ENCODE assay signal across 13 cellular contexts in genomic region chr14:77681196-77682157, GRCh38. TPM values are rescaled to one million over a fixed set of nuclear protein-coding genes. Genes with fewer than 3 reads are reported as not detected.
DNase-seq lines count a peak whose midpoint lies in the region; ATAC-seq, FAIRE-seq and TF ChIP-seq lines count a peak whose summit lies in the region.
"Had no signal": no experiment of that assay in that cellular context is flagged by ENCODE, and none has a peak within 500 bp of the region (broad histone marks: within the 10 kb centered on the region; RNA-seq: fewer than 3 reads in every experiment).

No MANE protein-coding gene starts in this region.

- H3K4me3 ChIP-seq in ACC112 (ENCODE audit: low read depth, low read length) (no peak overlapping the region), astrocyte of the cerebellum (ENCODE audit: low read depth, low read length) (no peak overlapping the region)

- H3K27ac Mint-ChIP-seq in activated naive CD4-positive, alpha-beta T cell treated with anti-CD3 and anti-CD28 coated beads for 36 hours = no peak overlapping the region

- in situ Hi-C loops in astrocyte of the cerebellum (cut with HindIII; ENCODE audit: low sequenced_read_pairs) = no loop called here

- no peak for TF ChIP-seq CTCF in astrocyte of the cerebellum (IDR thresholded peaks at IDR 0.05; ENCODE audit: low read depth, low read length, missing control alignments)

- peak overlapping the region; percentile 2; the same call in 1 of the 2 replicates for H3K27ac ChIP-seq in ACC112 (ENCODE audit: low read depth, low read length)

- no peaks in the 10 kb centered on the region for H3K27me3 ChIP-seq in ACC112 (ENCODE audit: insufficient read depth, low read length)

- H3K36me3 Mint-ChIP-seq in activated naive CD4-positive, alpha-beta T cell treated with anti-CD3 and anti-CD28 coated beads for 36 hours (ENCODE audit: low read depth) = peaks cover 22% of the 10 kb centered on the region

- H3K36me3 ChIP-seq in ACC112 (ENCODE audit: insufficient read depth, low read length) = 0 out of 2 replicates have a peak, but pooled peaks cover 2% of the 10 kb centered on the region

- peaks cover 14% of the 10 kb centered on the region for H3K4me1 ChIP-seq in ACC112 (ENCODE audit: control insufficient read depth, insufficient read depth, low read length, unreplicated experiment)

- no peaks in the 10 kb centered on the region for H3K9me3 Mint-ChIP-seq in activated naive CD4-positive, alpha-beta T cell treated with anti-CD3 and anti-CD28 coated beads for 36 hours
- H3K9me3 Mint-ChIP-seq: CD4-positive, alpha-beta memory T cell had no signal

- H3K27me3 Mint-ChIP-seq in activated naive CD4-positive, alpha-beta T cell treated with anti-CD3 and anti-CD28 coated beads for 36 hours (ENCODE audit: low read depth) = no peaks in the 10 kb centered on the region
- H3K27me3 Mint-ChIP-seq: CD4-positive, alpha-beta memory T cell had no signal

- intact Hi-C loops in left colon (cut with DNase I, micrococcal nuclease) = no loop called here
- intact Hi-C loops in activated naive CD4-positive, alpha-beta T cell treated with anti-CD3 and anti-CD28 coated beads for 36 hours (cut with micrococcal nuclease) = no loop called here

- DNase-seq in HTR-8/SVneo (ENCODE audit: insufficient read length, low spot score) (no peak), astrocyte of the cerebellum (ENCODE audit: low read depth) (peak; percentile 27), left colon (peak; percentile 27 to 53), HEK293T (ENCODE audit: extremely low spot score) (no peak)
- DNase-seq in activated naive CD4-positive, alpha-beta T cell (lab: John Stamatoyannopoulos, UW) = no peak
- no peak for DNase-seq in activated naive CD4-positive, alpha-beta T cell treated with anti-CD3 and anti-CD28 coated beads for 36 hours
- DNase-seq: activated CD4-positive, CD25-positive, alpha-beta regulatory T cell treated with anti-CD3 and anti-CD28 coated beads, Interleukin-2, amount 50 U/mL, for 72 hours; activated naive CD4-positive, alpha-beta T cell treated with Interleukin-2 at 50 U/mL for 16 hours; CD4-positive, alpha-beta memory T cell; islet precursor cell had no signal

- no peak overlapping the region for H3K4me3 Mint-ChIP-seq in activated naive CD4-positive, alpha-beta T cell treated with anti-CD3 and anti-CD28 coated beads for 36 hours
- H3K4me3 Mint-ChIP-seq: CD4-positive, alpha-beta memory T cell had no signal

- peaks cover 5% of the 10 kb centered on the region for H3K4me1 Mint-ChIP-seq in activated naive CD4-positive, alpha-beta T cell treated with anti-CD3 and anti-CD28 coated beads for 36 hours (ENCODE audit: low read depth)

- FAIRE-seq in HTR-8/SVneo (lab: Jason Lieb, UNC) = peak; percentile 76

- H3K79me2 ChIP-seq in ACC112 (ENCODE audit: control insufficient read depth, insufficient read depth, low read length, unreplicated experiment) = peaks cover 4% of the 10 kb centered on the region

- ATAC-seq in left colon (peak; percentile 95), HG02981 (IDR thresholded peaks at IDR 0.05; ENCODE audit: unreplicated experiment) (no peak)
- ATAC-seq: Panc1 had no signal

- no peak overlapping the region for H2AFZ ChIP-seq in ACC112 (ENCODE audit: low read length, unreplicated experiment)

- POLR2A ChIA-PET in HEK293T (lab: Yijun Ruan, JAX) = no interaction called here

- CTCF ChIA-PET in activated naive CD4-positive, alpha-beta T cell treated with anti-CD3 and anti-CD28 coated beads for 36 hours (lab: Charles Lee) = no interaction called here
- CTCF ChIA-PET in HEK293T (lab: Yijun Ruan, JAX) = no interaction called here

TF ChIP-seq in HEK293T, 16 proteins besides CTCF, POLR2A, EP300 and RAD21:
- TF ChIP-seq CTBP1 (IDR thresholded peaks at IDR 0.05; ENCODE audit: borderline replicate concordance) = no peak
- TF ChIP-seq BHLHE40 (IDR thresholded peaks at IDR 0.05; ENCODE audit: borderline replicate concordance) = no peak
- no peak for TF ChIP-seq TARDBP (IDR thresholded peaks at IDR 0.05)
- TF ChIP-seq NFRKB (IDR thresholded peaks at IDR 0.05) = no peak
- TF ChIP-seq HDGF (IDR thresholded peaks at IDR 0.05; ENCODE audit: borderline replicate concordance) = no peak
- no peak for TF ChIP-seq L3MBTL2 (conservative IDR thresholded peaks at IDR 0.05)
- no peak for TF ChIP-seq FOXK2 (IDR thresholded peaks at IDR 0.05)
- no peak for TF ChIP-seq FOXA1 (IDR thresholded peaks at IDR 0.05)

RNA-seq across cellular contexts. Expression of gene ALKBH1, which starts 26.3 kb away (rescaled TPM):
- 10 to 100 TPM; 11.4 to 14.4 TPM for total RNA-seq in left colon
- total RNA-seq in activated naive CD4-positive, alpha-beta T cell treated with anti-CD3 and anti-CD28 coated beads for 36 hours = 10 to 100 TPM; 13.5 to 14.5 TPM

RNA-seq across cellular contexts. Expression of gene SLIRP, which starts 26.4 kb away (rescaled TPM):
- 100 to 1,000 TPM in 1 of 2 donors, 10 to 100 TPM in 1; 84.5 to 124 TPM for total RNA-seq in left colon
- 100 to 1,000 TPM; 134 to 149 TPM for total RNA-seq in activated naive CD4-positive, alpha-beta T cell treated with anti-CD3 and anti-CD28 coated beads for 36 hours

Comparison
In these comparisons a context has a peak if more than half of its experiments do, and no peak if none do; other contexts are left out.
1. DNase-seq: peak in astrocyte of the cerebellum (single experiment) and left colon (2 of 2); none in HTR-8/SVneo (single experiment), activated naive CD4-positive, alpha-beta T cell (0 of 4), activated naive CD4-positive, alpha-beta T cell treated with anti-CD3 and anti-CD28 coated beads for 36 hours (single experiment) and HEK293T (single experiment).